8 cellular contexts compared by ENCODE assay signal in genomic region chr10:102064868-102065560, GRCh38. TPM values are rescaled to one million over a fixed set of nuclear protein-coding genes. Genes with fewer than 3 reads are reported as not detected.
A peak's percentile ranks its signal among the peaks of the same experiment; 100 is the strongest.
DNase-seq lines count a peak whose midpoint lies in the region; ATAC-seq and TF ChIP-seq lines count a peak whose summit lies in the region.

HPS6 (plus strand) TSS chr10:102065349; CDS start chr10:102065475, 126 bp downstream.

- peak within 1 kb of the TSS; percentile 90 for H3K27ac ChIP-seq in BLaER1
- H3K27ac ChIP-seq in duodenal mucosa (ENCODE audit: low read depth, low read length), result peak within 1 kb of the TSS; percentile 86
- peak within 1 kb of the TSS; percentile 98 for H3K27ac ChIP-seq in lower lobe of right lung

- DNase-seq in GM19238 (ENCODE audit: insufficient read length, low spot score) (peak; percentile 98), NCI-H748 (lab: John Stamatoyannopoulos, UW; ENCODE audit: unreplicated experiment) (peak; percentile 90), lower lobe of right lung (peak; percentile 96)
- DNase-seq in activated CD4-positive, alpha-beta memory T cell treated with anti-CD3 and anti-CD28 coated beads for 36 hours, result peak; percentile 93
- peak; percentile 78 to 81 (median 81) for DNase-seq in stimulated activated CD4-positive, alpha-beta T cell treated with anti-CD3 and anti-CD28 coated beads, TNF-alpha, amount 100 ng/mL, for 4 hours (ENCODE audit: low read depth in 3 of 3)

- no peaks in the 10 kb centered on the region for H3K27me3 Mint-ChIP-seq in activated CD4-positive, alpha-beta memory T cell treated with anti-CD3 and anti-CD28 coated beads for 36 hours

- H3K27me3 ChIP-seq in BLaER1 (no peaks in the 10 kb centered on the region), duodenal mucosa (ENCODE audit: control insufficient read depth in 1 of 2, insufficient read depth in 2 of 2, low read length in 2 of 2) (no peaks in the 10 kb centered on the region), lower lobe of right lung (ENCODE audit: low read depth) (no peaks in the 10 kb centered on the region)

- ATAC-seq in HG03442 (IDR thresholded peaks at IDR 0.05; ENCODE audit: unreplicated experiment) (peak; percentile 91), lower lobe of right lung (peak; percentile 98)

- peaks cover 42% of the 10 kb centered on the region for H4K20me1 ChIP-seq in BLaER1

- peak within 1 kb of the TSS; percentile 81 for H3K27ac Mint-ChIP-seq in activated CD4-positive, alpha-beta memory T cell treated with anti-CD3 and anti-CD28 coated beads for 36 hours

- H3K4me3 Mint-ChIP-seq in activated CD4-positive, alpha-beta memory T cell treated with anti-CD3 and anti-CD28 coated beads for 36 hours, result peak within 1 kb of the TSS; percentile 86

- POLR2A ChIA-PET in activated CD4-positive, alpha-beta memory T cell treated with anti-CD3 and anti-CD28 coated beads for 36 hours (lab: Charles Lee), result interaction anchor here (1.0 to 1.2 kb wide), 3 partner anchors 10 to 230 kb away, joined by 3 to 7 read pairs (median 4); partner anchors contain the start of gene ARMH3

- H3K9me3 ChIP-seq in BLaER1, result no peaks in the 10 kb centered on the region
- no peaks in the 10 kb centered on the region for H3K9me3 ChIP-seq in duodenal mucosa (ENCODE audit: control insufficient read depth in 1 of 2, low read length in 2 of 2)
- H3K9me3 ChIP-seq in lower lobe of right lung, result no peaks in the 10 kb centered on the region

- peak within 1 kb of the TSS; percentile 89 for H3K9ac ChIP-seq in BLaER1
- H3K9ac ChIP-seq in duodenal mucosa (ENCODE audit: low read depth in 1 of 2, low read length in 2 of 2), result peak within 1 kb of the TSS; percentile 83 to 89

- CTCF ChIA-PET in activated CD4-positive, alpha-beta memory T cell treated with anti-CD3 and anti-CD28 coated beads for 36 hours (lab: Charles Lee), result interaction anchor here (1.9 to 2.7 kb wide), 3 partner anchors 10 to 224 kb away, joined by 5 to 15 read pairs (median 14); partner anchors contain the start of gene ARMH3

- H3K4me3 ChIP-seq in BLaER1 (peak within 1 kb of the TSS; percentile 90), duodenal mucosa (ENCODE audit: low read depth in 1 of 2, low read length in 2 of 2) (peak within 1 kb of the TSS; percentile 84 to 92), lower lobe of right lung (peak within 1 kb of the TSS; percentile 95)

- no peaks in the 10 kb centered on the region for H3K36me3 Mint-ChIP-seq in activated CD4-positive, alpha-beta memory T cell treated with anti-CD3 and anti-CD28 coated beads for 36 hours

- H3K36me3 ChIP-seq in BLaER1 (peaks cover 34% of the 10 kb centered on the region), duodenal mucosa (ENCODE audit: control insufficient read depth in 1 of 2, insufficient read depth in 2 of 2, low read length in 2 of 2) (peaks cover 0 to 4% of the 10 kb centered on the region in 2 donors), lower lobe of right lung (peaks cover 21% of the 10 kb centered on the region)

- TF ChIP-seq CTCF in lower lobe of right lung (IDR thresholded peaks at IDR 0.05), result peak; percentile 32

- intact Hi-C loops in activated CD4-positive, alpha-beta memory T cell treated with anti-CD3 and anti-CD28 coated beads for 36 hours (cut with micrococcal nuclease), result loop anchor here (1.0 to 2.0 kb wide), 4 partner anchors 9 to 222 kb away; partner anchors contain the start of genes ARMH3, KCNIP2 and NOLC1
- intact Hi-C loops in lower lobe of right lung (cut with DNase I), result no loop called here

- peaks cover 26% of the 10 kb centered on the region for H3K4me1 Mint-ChIP-seq in activated CD4-positive, alpha-beta memory T cell treated with anti-CD3 and anti-CD28 coated beads for 36 hours (ENCODE audit: low read depth)

- H3K4me1 ChIP-seq in BLaER1 (peaks cover 30% of the 10 kb centered on the region), duodenal mucosa (ENCODE audit: control insufficient read depth in 1 of 2, insufficient read depth in 2 of 2, low read length in 2 of 2) (peaks cover 29 to 33% of the 10 kb centered on the region in 2 donors), lower lobe of right lung (peaks cover 44% of the 10 kb centered on the region)

- H3K4me2 ChIP-seq in BLaER1, result peak within 1 kb of the TSS; percentile 99

- no peaks in the 10 kb centered on the region for H3K9me3 Mint-ChIP-seq in activated CD4-positive, alpha-beta memory T cell treated with anti-CD3 and anti-CD28 coated beads for 36 hours

RNA-seq across cellular contexts. Expression of gene HPS6, which starts in this region (rescaled TPM):
- 10 to 100 TPM; 22.3 TPM for total RNA-seq in activated CD4-positive, alpha-beta memory T cell treated with anti-CD3 and anti-CD28 coated beads for 36 hours
- 21.8 TPM for total RNA-seq in lower lobe of right lung

Comparison
In these comparisons a context has a peak if more than half of its experiments do, and no peak if none do; other contexts are left out.
1. Peak in every context shown above with its lines: DNase-seq, ATAC-seq, H3K4me3 ChIP-seq and H3K27ac ChIP-seq.